Comparison of ENCODE assay signal across 8 cellular contexts in genomic region chr17:21214777-21215541, GRCh38. TPM values are rescaled to one million over a fixed set of nuclear protein-coding genes. Genes with fewer than 3 reads are reported as not detected.
DNase-seq lines count a peak whose midpoint lies in the region; ATAC-seq and TF ChIP-seq lines count a peak whose summit lies in the region.

No MANE protein-coding gene starts in this region.

- H3K27me3 ChIP-seq in CD4-positive, alpha-beta memory T cell (ENCODE audit: insufficient read depth, low read length): no peaks in the 10 kb centered on the region
- H3K27me3 ChIP-seq in mammary epithelial cell (ENCODE audit: insufficient read depth, low read length) (no peaks in the 10 kb centered on the region), left lung (no peaks in the 10 kb centered on the region), thymus (ENCODE audit: control insufficient read depth, insufficient read depth) (no peaks in the 10 kb centered on the region)

- TF ChIP-seq CTCF in mammary epithelial cell (conservative IDR thresholded peaks at IDR 0.05 in 1 of 2, IDR thresholded peaks at IDR 0.05 in 1 of 2; ENCODE audit: extremely low read depth in 1 of 2, insufficient read depth in 1 of 2, low read depth in 1 of 2, low read length in 2 of 2) (no peak), left lung (IDR thresholded peaks at IDR 0.05) (no peak)

- peak; percentile 6 for ATAC-seq in GM19467 (IDR thresholded peaks at IDR 0.05; ENCODE audit: unreplicated experiment)
- peak; percentile 6 for ATAC-seq in left lung

- peak overlapping the region; percentile 88 for H2AFZ ChIP-seq in mammary epithelial cell (ENCODE audit: low read depth, low read length)

- peak overlapping the region; percentile 92 for H3K27ac ChIP-seq in CD4-positive, alpha-beta memory T cell (ENCODE audit: low read depth, low read length)
- H3K27ac ChIP-seq in mammary epithelial cell (ENCODE audit: insufficient read depth, low read depth, low read length) (peak overlapping the region; percentile 86), left lung (peak overlapping the region; percentile 95 to 97), thymus (ENCODE audit: low read depth) (peak overlapping the region; percentile 98)

- H3K4me1 Mint-ChIP-seq in CD4-positive, alpha-beta memory T cell: peaks cover 31 to 62% (median 46%) of the 10 kb centered on the region in 4 donors
- peaks cover 35 to 44% (median 38%) of the 10 kb centered on the region in 3 donors for H3K4me1 Mint-ChIP-seq in IgD-negative memory B cell

- peak overlapping the region; percentile 86 to 97 (median 90) for H3K4me3 Mint-ChIP-seq in CD4-positive, alpha-beta memory T cell
- peak overlapping the region; percentile 89 to 96 (median 96) for H3K4me3 Mint-ChIP-seq in IgD-negative memory B cell

- H3K9me3 ChIP-seq in CD4-positive, alpha-beta memory T cell (ENCODE audit: control insufficient read depth in 1 of 2, low read length in 2 of 2): no peaks in the 10 kb centered on the region
- H3K9me3 ChIP-seq in mammary epithelial cell (replicated peaks; ENCODE audit: insufficient read depth, low read length) (no peaks in the 10 kb centered on the region), left lung (no peaks in the 10 kb centered on the region), thymus (ENCODE audit: control insufficient read depth) (no peaks in the 10 kb centered on the region)

- H3K36me3 Mint-ChIP-seq in CD4-positive, alpha-beta memory T cell: peaks cover 4 to 24% of the 10 kb centered on the region in 2 donors
- H3K36me3 Mint-ChIP-seq in IgD-negative memory B cell: peaks cover 3% of the 10 kb centered on the region

- WGBS in mammary epithelial cell (ENCODE audit: low coverage, missing lambda C conversion rate): 4% methylated on average over 18 of the region's 23 CpGs
- 4% methylated on average over 23 of the region's 23 CpGs for WGBS in thymus

- peak overlapping the region; percentile 79 for H3K9ac ChIP-seq in mammary epithelial cell (ENCODE audit: insufficient read depth, low read length)

- H3K9me3 Mint-ChIP-seq in CD4-positive, alpha-beta memory T cell: no peaks in the 10 kb centered on the region
- H3K9me3 Mint-ChIP-seq in IgD-negative memory B cell: no peaks in the 10 kb centered on the region

- DNase-seq in CD4-positive, alpha-beta memory T cell: no peak
- DNase-seq in mammary epithelial cell (peak; percentile 27), left lung (peak in 1 of 2 donors; percentile 41), NCI-H69 (lab: John Stamatoyannopoulos, UW) (no peak)
- DNase-seq in activated CD4-positive, alpha-beta T cell treated with anti-CD3 and anti-CD28 coated beads, Interleukin-2, amount 50 U/mL, for 1 hour: no peak

- POLR2A ChIA-PET in CD4-positive, alpha-beta memory T cell (lab: Charles Lee; ENCODE audit: partially characterized antibody): interaction anchor here (1.0 to 4.0 kb wide), 8 partner anchors 22 to 171 kb away, joined by 3 to 18 read pairs (median 13); partner anchors contain the start of genes DHRS7B, NATD1 and USP22

- H3K36me3 ChIP-seq in CD4-positive, alpha-beta memory T cell (ENCODE audit: insufficient read depth, low read length): peaks cover 10% of the 10 kb centered on the region
- H3K36me3 ChIP-seq in mammary epithelial cell (ENCODE audit: insufficient read depth, low read length) (peaks cover 3% of the 10 kb centered on the region), left lung (peaks cover 0 to 12% of the 10 kb centered on the region in 2 donors), thymus (ENCODE audit: control insufficient read depth, insufficient read depth) (peaks cover 16% of the 10 kb centered on the region)

- H3K27ac Mint-ChIP-seq in CD4-positive, alpha-beta memory T cell: peak overlapping the region; percentile 82 to 95 (median 88)
- H3K27ac Mint-ChIP-seq in IgD-negative memory B cell: peak overlapping the region; percentile 42 to 91 (median 65)

- H3K27me3 Mint-ChIP-seq in CD4-positive, alpha-beta memory T cell: no peaks in the 10 kb centered on the region
- H3K27me3 Mint-ChIP-seq in IgD-negative memory B cell: no peaks in the 10 kb centered on the region

- no peaks in the 10 kb centered on the region for H4K20me1 ChIP-seq in mammary epithelial cell (ENCODE audit: insufficient read depth, low read length)

- dilution Hi-C loops in mammary epithelial cell (cut with HindIII; ENCODE audit: low sequenced_read_pairs): loop anchor here (5.0 kb wide), 2 partner anchors 62 to 83 kb away; no protein-coding TSS in a partner anchor

- H3K79me2 ChIP-seq in mammary epithelial cell (ENCODE audit: insufficient read depth, low read length): peaks cover 89% of the 10 kb centered on the region

- peaks cover 39% of the 10 kb centered on the region for H3K4me1 ChIP-seq in CD4-positive, alpha-beta memory T cell (ENCODE audit: insufficient read depth, low read length)
- H3K4me1 ChIP-seq in mammary epithelial cell (ENCODE audit: insufficient read depth, low read length): peaks cover 30% of the 10 kb centered on the region
- H3K4me1 ChIP-seq in left lung: peaks cover 27 to 84% of the 10 kb centered on the region in 2 donors
- H3K4me1 ChIP-seq in thymus (ENCODE audit: control insufficient read depth, insufficient read depth, low read length): peaks cover 26% of the 10 kb centered on the region

- BruUV-seq in mammary epithelial cell (replicated peaks; lab: Mats Ljungman, UMichigan): TSS peak; percentile 28

- intact Hi-C loops in CD4-positive, alpha-beta memory T cell (cut with micrococcal nuclease): loop anchor here (1.0 to 2.0 kb wide), 8 partner anchors 38 to 242 kb away; partner anchors contain the start of genes DHRS7B, MAP2K3, NATD1 and USP22
- intact Hi-C loops in mammary epithelial cell (cut with micrococcal nuclease) (loop anchor here (1.0 to 5.0 kb wide), 4 partner anchors 38 to 173 kb away; partner anchors contain the start of genes DHRS7B, MAP2K3, NATD1 and USP22), left lung (cut with DNase I) (no loop called here)

- CTCF ChIA-PET in CD4-positive, alpha-beta memory T cell (lab: Charles Lee; ENCODE audit: partially characterized antibody): interaction anchor here (0.6 to 4.0 kb wide), 4 partner anchors 64 to 96 kb away, joined by 3 to 24 read pairs (median 10); no protein-coding TSS in a partner anchor
- CTCF ChIA-PET in mammary epithelial cell (lab: Charles Lee; ENCODE audit: low non-redundant PET): interaction anchor here (0.7 kb wide), 1 partner anchor 14 kb away, joined by 3 read pairs; no protein-coding TSS in a partner anchor

- H3K4me2 ChIP-seq in mammary epithelial cell (ENCODE audit: insufficient read depth, low read depth, low read length): peak overlapping the region; percentile 97

- peak overlapping the region; percentile 54 to 94 for H3K4me3 ChIP-seq in CD4-positive, alpha-beta memory T cell (ENCODE audit: low read length in 2 of 2)
- H3K4me3 ChIP-seq in mammary epithelial cell (replicated peaks in 1 of 3; ENCODE audit: insufficient read depth in 1 of 3, low read depth in 2 of 3, low read length in 3 of 3) (peak overlapping the region; percentile 78 to 96 (median 93)), left lung (peak overlapping the region; percentile 78 to 99), thymus (ENCODE audit: low read length) (peak overlapping the region; percentile 83)

- in situ Hi-C loops in mammary epithelial cell (cut with MboI; ENCODE audit: low sequenced_read_pairs in 2 of 2): no loop called here

RNA-seq across cellular contexts. Expression of gene TMEM11, which starts 1.0 kb away (rescaled TPM):
- total RNA-seq in CD4-positive, alpha-beta memory T cell: 10 to 100 TPM; 18.6 to 21.7 TPM
- polyA plus RNA-seq in CD4-positive, alpha-beta memory T cell: 10 to 100 TPM; 35.6 to 38.6 TPM
- polyA plus RNA-seq in IgD-negative memory B cell: 44.2 TPM
- total RNA-seq in mammary epithelial cell: 10 to 100 TPM; 17.2 to 35.7 TPM
- polyA plus RNA-seq in mammary epithelial cell: 61.2 TPM
- 56.2 TPM for polyA minus RNA-seq in mammary epithelial cell
- total RNA-seq in left lung: 10 to 100 TPM; 24.4 to 25.1 TPM
- polyA plus RNA-seq in thymus: 23.3 TPM

RNA-seq across cellular contexts. Expression of gene NATD1, which starts 38.3 kb away (rescaled TPM):
- total RNA-seq in CD4-positive, alpha-beta memory T cell: 10 to 100 TPM; 13.1 to 13.5 TPM
- polyA plus RNA-seq in CD4-positive, alpha-beta memory T cell: 1 to 10 TPM in 1 of 2 donors, under 1 TPM in 1; 0.32 to 2.3 TPM
- polyA plus RNA-seq in IgD-negative memory B cell (0.45 TPM), mammary epithelial cell (2.8 TPM), thymus (4.8 TPM)
- total RNA-seq in mammary epithelial cell (10 to 100 TPM in 1 of 2 donors, 1 to 10 TPM in 1; 6.1 to 10.8 TPM), left lung (10 to 100 TPM in 1 of 2 donors, 1 to 10 TPM in 1; 7.4 to 16.9 TPM)
- polyA minus RNA-seq in mammary epithelial cell: 4.4 TPM

Comparison
In these comparisons a context has a peak if more than half of its experiments do, and no peak if none do; other contexts are left out.
1. intact Hi-C loops: an anchor here in CD4-positive, alpha-beta memory T cell (1.0 to 2.0 kb wide) and mammary epithelial cell (1.0 to 5.0 kb wide); none called in left lung.